Comparison of ENCODE assay signal across 19 cellular contexts in genomic region chr6:45577836-45578504, GRCh38.
A peak's percentile ranks its signal among the peaks of the same experiment; 100 is the strongest.
DNase-seq lines count a peak whose midpoint lies in the region; TF ChIP-seq lines count a peak whose summit lies in the region.
"Had no signal": no experiment of that assay in that cellular context is flagged by ENCODE, and none has a peak within 500 bp of the region (broad histone marks: within the 10 kb centered on the region; RNA-seq: fewer than 3 reads in every experiment).

No MANE protein-coding gene starts in this region.

- DNase-seq in A673 (ENCODE audit: low spot score) (peak; percentile 11), HCEC 1CT (peak; percentile 13), dermis blood vessel endothelial cell (peak; percentile 57), NCI-H2029 (lab: John Stamatoyannopoulos, UW) (no peak), COR-L47 (lab: John Stamatoyannopoulos, UW) (no peak), MCF 10A (ENCODE audit: unreplicated experiment) (no peak), GM19238 (ENCODE audit: insufficient read length, low spot score) (no peak)
- DNase-seq: activated CD8-positive, alpha-beta memory T cell treated with anti-CD3 and anti-CD28 coated beads, Interleukin-2, amount 50 U/mL, for 4 hours; activated naive CD8-positive, alpha-beta T cell treated with anti-CD3 and anti-CD28 coated beads, Interleukin-2, amount 10 ng/mL, durations not matched to agents 7 days and 5 days; AML-193; cortex of kidney; DMS79; MM.1S; NCI-H345; stimulated activated CD4-positive, alpha-beta T cell treated with anti-CD3 and anti-CD28 coated beads, Interleukin-12 subunit alpha, Interleukin-12 subunit beta, amount 100 ng/mL, for 4 hours; SW 1271; tibial artery had no signal

- POLR2A ChIA-PET in A673 (lab: Charles Lee; ENCODE audit: low non-redundant PET) (no interaction called here), MCF 10A (lab: Yijun Ruan, JAX) (interaction anchor here (1.0 to 2.1 kb wide), 3 partner anchors 11 to 19 kb away, joined by 3 to 5 read pairs (median 4); no protein-coding TSS in a partner anchor)

- no peak for TF ChIP-seq CTCF in A673 (conservative IDR thresholded peaks at IDR 0.05; ENCODE audit: low read depth, low read length)
- no peak for TF ChIP-seq CTCF in MCF 10A (IDR thresholded peaks at IDR 0.05; ENCODE audit: unreplicated experiment)

- H3K27ac ChIP-seq in A673 (ENCODE audit: low read depth, low read length, poor library complexity, severe bottlenecking): no peak overlapping the region
- peak overlapping the region; percentile 1 to 39 for H3K27ac ChIP-seq in mucosa of rectum (ENCODE audit: low read depth in 2 of 2, low read length in 2 of 2)
- H3K27ac ChIP-seq: gastroesophageal sphincter, tibial artery had no signal

- no TSS peak for BruUV-seq in A673 (replicated peaks; lab: Mats Ljungman, UMichigan)
- BruUV-seq in MCF 10A (replicated peaks; lab: Mats Ljungman, UMichigan): no TSS peak

- no peaks in the 10 kb centered on the region for H3K36me3 ChIP-seq in A673 (ENCODE audit: insufficient read depth, low read length, poor library complexity, severe bottlenecking)
- no peaks in the 10 kb centered on the region for H3K36me3 ChIP-seq in mucosa of rectum (ENCODE audit: control insufficient read depth in 2 of 2, insufficient read depth in 2 of 2, low read length in 2 of 2)
- H3K36me3 ChIP-seq: gastroesophageal sphincter, tibial artery had no signal

- H3K9me3 ChIP-seq in A673 (ENCODE audit: low read depth, low read length, poor library complexity, severe bottlenecking) (no peaks in the 10 kb centered on the region), mucosa of rectum (ENCODE audit: control insufficient read depth in 2 of 2, low read length in 2 of 2) (no peaks in the 10 kb centered on the region)
- H3K9me3 ChIP-seq: tibial artery had no signal

- H3K4me3 ChIP-seq in A673 (ENCODE audit: low read depth, low read length, poor library complexity, severe bottlenecking): no peak overlapping the region
- H3K4me3 ChIP-seq in mucosa of rectum (ENCODE audit: low read length in 2 of 2): no peak overlapping the region
- H3K4me3 ChIP-seq: gastroesophageal sphincter, tibial artery had no signal

- H3K9ac ChIP-seq in mucosa of rectum (ENCODE audit: low read depth in 1 of 2, low read length in 2 of 2): no peak overlapping the region

- H3K9me3 Mint-ChIP-seq in MCF 10A (ENCODE audit: unreplicated experiment): peaks cover 14% of the 10 kb centered on the region
- H3K9me3 Mint-ChIP-seq: activated naive CD8-positive, alpha-beta T cell treated with anti-CD3 and anti-CD28 coated beads, Interleukin-2, amount 10 ng/mL, durations not matched to agents 7 days and 5 days had no signal

- H3K4me1 Mint-ChIP-seq in MCF 10A (ENCODE audit: insufficient read depth, unreplicated experiment): no peaks in the 10 kb centered on the region

- H3K27me3 Mint-ChIP-seq in MCF 10A (ENCODE audit: insufficient read depth, unreplicated experiment): no peaks in the 10 kb centered on the region

- H3K4me1 ChIP-seq in A673 (ENCODE audit: insufficient read depth, low read length, poor library complexity, severe bottlenecking) (peaks cover 8% of the 10 kb centered on the region), mucosa of rectum (ENCODE audit: control insufficient read depth in 2 of 2, insufficient read depth in 2 of 2, low read length in 2 of 2) (no peaks in the 10 kb centered on the region)
- H3K4me1 ChIP-seq: tibial artery had no signal

- no peak overlapping the region for H3K27ac Mint-ChIP-seq in MCF 10A (ENCODE audit: low read depth, unreplicated experiment)
- H3K27ac Mint-ChIP-seq: activated naive CD8-positive, alpha-beta T cell treated with anti-CD3 and anti-CD28 coated beads, Interleukin-2, amount 10 ng/mL, durations not matched to agents 7 days and 5 days had no signal

- intact Hi-C loops in A673 (cut with micrococcal nuclease; ENCODE audit: unreplicated experiment) (no loop called here), MCF 10A (cut with micrococcal nuclease) (no loop called here)

- H3K27me3 ChIP-seq in A673 (replicated peaks; ENCODE audit: insufficient read depth, low read depth, low read length, poor library complexity) (no peaks in the 10 kb centered on the region), mucosa of rectum (ENCODE audit: control insufficient read depth in 2 of 2, insufficient read depth in 2 of 2, low read length in 2 of 2) (no peaks in the 10 kb centered on the region)
- H3K27me3 ChIP-seq: gastroesophageal sphincter, tibial artery had no signal

- CTCF ChIA-PET in A673 (lab: Charles Lee): no interaction called here
- CTCF ChIA-PET in MCF 10A (lab: Yijun Ruan, JAX): no interaction called here

- H3K4me3 Mint-ChIP-seq in MCF 10A (ENCODE audit: unreplicated experiment): no peak overlapping the region
- H3K4me3 Mint-ChIP-seq: activated naive CD8-positive, alpha-beta T cell treated with anti-CD3 and anti-CD28 coated beads, Interleukin-2, amount 10 ng/mL, durations not matched to agents 7 days and 5 days had no signal

- H3K36me3 Mint-ChIP-seq in MCF 10A (ENCODE audit: insufficient read depth, unreplicated experiment): no peaks in the 10 kb centered on the region

Comparison
In these comparisons a context has a peak if more than half of its experiments do, and no peak if none do; other contexts are left out.
1. DNase-seq: peak in A673 (single experiment), HCEC 1CT (single experiment) and dermis blood vessel endothelial cell (single experiment); none in NCI-H2029 (single experiment), COR-L47 (single experiment), MCF 10A (single experiment) and GM19238 (single experiment).